Comparison of ENCODE assay signal across 8 cellular contexts in genomic region chr2:87469180-87470151, GRCh38.
DNase-seq lines count a peak whose midpoint lies in the region; ATAC-seq, FAIRE-seq and TF ChIP-seq lines count a peak whose summit lies in the region.
"Not testable (repeated sequence)": the region's sequence is repeated elsewhere in the genome, so short reads cannot be mapped to it uniquely, and the experiment has no call there.

No MANE protein-coding gene starts in this region.

- peaks cover 36% of the 10 kb centered on the region for H3K36me3 Mint-ChIP-seq in activated T-helper 2 cell treated with anti-CD3 and anti-CD28 coated beads, Interferon-gamma antibody, Interleukin-2, Interleukin-4, amounts not matched to agents 10 μg/mL and 5 μg/mL and 100 μg/mL, durations not matched to agents 14 hours and 24 hours and 36 hours (ENCODE audit: low read depth)
- H3K36me3 Mint-ChIP-seq in neural crest cell (ENCODE audit: low read depth), result not testable (repeated sequence)

- intact Hi-C loops in activated T-helper 2 cell treated with anti-CD3 and anti-CD28 coated beads, Interferon-gamma antibody, Interleukin-2, Interleukin-4, amounts not matched to agents 10 μg/mL and 5 μg/mL and 100 μg/mL, durations not matched to agents 14 hours and 24 hours and 36 hours (cut with micrococcal nuclease), result not testable (repeated sequence)

- peak overlapping the region; percentile 96 for H3K27ac Mint-ChIP-seq in activated T-helper 2 cell treated with anti-CD3 and anti-CD28 coated beads, Interferon-gamma antibody, Interleukin-2, Interleukin-4, amounts not matched to agents 10 μg/mL and 5 μg/mL and 100 μg/mL, durations not matched to agents 14 hours and 24 hours and 36 hours
- peak overlapping the region; percentile 94 for H3K27ac Mint-ChIP-seq in neural crest cell (ENCODE audit: unreplicated experiment)
- peak overlapping the region; percentile 91 to 96 for H3K27ac Mint-ChIP-seq in stimulated activated naive CD8-positive, alpha-beta T cell treated with anti-CD3 and anti-CD28 coated beads, Interleukin-15, amount 100 ng/mL, for 72 hours

- H3K27me3 ChIP-seq in SJCRH30, result not testable (repeated sequence)

- peak; percentile 38 for FAIRE-seq in GM12891 (lab: Jason Lieb, UNC)

- TF ChIP-seq POLR2A in GM12891 (IDR thresholded peaks at IDR 0.05; ENCODE audit: low read depth, low read length), result not testable (repeated sequence)

- H3K27me3 Mint-ChIP-seq in activated T-helper 2 cell treated with anti-CD3 and anti-CD28 coated beads, Interferon-gamma antibody, Interleukin-2, Interleukin-4, amounts not matched to agents 10 μg/mL and 5 μg/mL and 100 μg/mL, durations not matched to agents 14 hours and 24 hours and 36 hours (ENCODE audit: low read depth); neural crest cell (ENCODE audit: low read depth); stimulated activated naive CD8-positive, alpha-beta T cell treated with anti-CD3 and anti-CD28 coated beads, Interleukin-15, amount 100 ng/mL, for 72 hours: not testable (repeated sequence)

- H3K36me3 ChIP-seq in SJCRH30, result not testable (repeated sequence)

- TF ChIP-seq CTCF in neural crest cell (conservative IDR thresholded peaks at IDR 0.05), result not testable (repeated sequence)

- peak overlapping the region; percentile 83 for H3K4me3 Mint-ChIP-seq in activated T-helper 2 cell treated with anti-CD3 and anti-CD28 coated beads, Interferon-gamma antibody, Interleukin-2, Interleukin-4, amounts not matched to agents 10 μg/mL and 5 μg/mL and 100 μg/mL, durations not matched to agents 14 hours and 24 hours and 36 hours (ENCODE audit: low read depth)
- not testable (repeated sequence) for H3K4me3 Mint-ChIP-seq in neural crest cell
- H3K4me3 Mint-ChIP-seq in stimulated activated naive CD8-positive, alpha-beta T cell treated with anti-CD3 and anti-CD28 coated beads, Interleukin-15, amount 100 ng/mL, for 72 hours, result peak overlapping the region; percentile 73 to 86

- H3K4me3 ChIP-seq in SJCRH30, result peak overlapping the region; percentile 31

- peak overlapping the region; percentile 78 for H3K27ac ChIP-seq in SJCRH30

- not testable (repeated sequence) for H3K9me3 ChIP-seq in SJCRH30 (replicated peaks)

- H3K9me3 Mint-ChIP-seq in activated T-helper 2 cell treated with anti-CD3 and anti-CD28 coated beads, Interferon-gamma antibody, Interleukin-2, Interleukin-4, amounts not matched to agents 10 μg/mL and 5 μg/mL and 100 μg/mL, durations not matched to agents 14 hours and 24 hours and 36 hours; neural crest cell; stimulated activated naive CD8-positive, alpha-beta T cell treated with anti-CD3 and anti-CD28 coated beads, Interleukin-15, amount 100 ng/mL, for 72 hours: not testable (repeated sequence)

- H3K4me1 ChIP-seq in SJCRH30, result not testable (repeated sequence)

- ATAC-seq in GM21576 (IDR thresholded peaks at IDR 0.05; ENCODE audit: unreplicated experiment) (peak; percentile 34), HG03135 (IDR thresholded peaks at IDR 0.05; ENCODE audit: unreplicated experiment) (peak; percentile 43)
- ATAC-seq in stimulated activated naive CD8-positive, alpha-beta T cell treated with anti-CD3 and anti-CD28 coated beads, Interleukin-15, amount 100 ng/mL, for 72 hours, result peak; percentile 67

- not testable (repeated sequence) for DNase-seq in GM12891 (ENCODE audit: insufficient read length, low spot score); activated T-helper 2 cell treated with anti-CD3 and anti-CD28 coated beads, Interferon-gamma antibody, Interleukin-2, Interleukin-4, amounts not matched to agents 10 μg/mL and 5 μg/mL and 100 μg/mL, durations not matched to agents 14 hours and 24 hours and 36 hours (ENCODE audit: low spot score); neural crest cell (ENCODE audit: low read depth, low spot score)
- DNase-seq in SJCRH30 (peak; percentile 83 to 87), fibroblast of peridontal ligament (ENCODE audit: extremely low read depth) (peak; percentile 27)
- DNase-seq in stimulated activated naive CD8-positive, alpha-beta T cell treated with anti-CD3 and anti-CD28 coated beads, Interleukin-15, amount 100 ng/mL, for 72 hours, result peak; percentile 38 to 62

- H3K4me1 Mint-ChIP-seq in activated T-helper 2 cell treated with anti-CD3 and anti-CD28 coated beads, Interferon-gamma antibody, Interleukin-2, Interleukin-4, amounts not matched to agents 10 μg/mL and 5 μg/mL and 100 μg/mL, durations not matched to agents 14 hours and 24 hours and 36 hours (ENCODE audit: low read depth), result peaks cover 31% of the 10 kb centered on the region
- H3K4me1 Mint-ChIP-seq in neural crest cell, result not testable (repeated sequence)
- H3K4me1 Mint-ChIP-seq in stimulated activated naive CD8-positive, alpha-beta T cell treated with anti-CD3 and anti-CD28 coated beads, Interleukin-15, amount 100 ng/mL, for 72 hours, result peaks cover 38% of the 10 kb centered on the region
